Comparison of ENCODE assay signal across 8 cellular contexts in the genomic region with DNA sequence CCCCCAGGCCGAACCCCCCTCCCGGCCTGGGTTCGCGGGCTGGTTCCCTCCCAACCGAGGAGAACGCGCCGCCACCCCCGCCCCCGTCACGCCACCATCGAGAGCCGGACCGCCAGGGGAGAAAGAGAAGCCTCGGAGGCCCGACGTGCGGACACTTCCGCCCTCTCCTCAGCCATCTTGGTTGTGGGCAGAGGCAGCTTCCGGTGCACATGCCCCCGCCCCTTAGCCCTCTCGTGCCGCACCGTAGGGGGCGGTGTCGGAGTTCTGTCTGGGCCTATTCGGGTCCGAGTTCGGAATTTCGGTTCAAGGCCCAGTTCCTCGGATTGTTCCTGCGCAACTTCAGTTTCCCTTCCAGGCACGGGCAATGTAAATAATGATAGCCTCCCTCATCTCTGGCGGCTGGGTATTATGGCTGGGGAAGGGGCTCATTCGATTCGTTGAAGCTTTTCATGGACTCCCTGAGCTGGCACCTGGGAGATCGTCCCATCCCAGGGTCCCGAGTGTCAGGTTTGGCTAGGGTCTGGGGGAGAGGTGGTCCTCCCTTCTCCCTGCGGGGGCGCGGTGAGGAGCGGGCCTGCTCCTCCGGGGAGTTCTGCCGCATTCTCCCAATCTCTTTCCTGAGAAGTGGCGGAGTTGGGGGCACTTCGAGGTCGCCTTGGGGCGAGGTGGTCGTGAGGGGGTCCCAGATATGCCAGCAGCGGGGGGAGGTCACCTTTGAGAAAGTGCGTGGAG. TPM values are rescaled to one million over a fixed set of nuclear protein-coding genes. Genes with fewer than 3 reads are reported as not detected.
DNase-seq lines count a peak whose midpoint lies in the region; ATAC-seq, FAIRE-seq and TF ChIP-seq lines count a peak whose summit lies in the region.

A gene with protein sequence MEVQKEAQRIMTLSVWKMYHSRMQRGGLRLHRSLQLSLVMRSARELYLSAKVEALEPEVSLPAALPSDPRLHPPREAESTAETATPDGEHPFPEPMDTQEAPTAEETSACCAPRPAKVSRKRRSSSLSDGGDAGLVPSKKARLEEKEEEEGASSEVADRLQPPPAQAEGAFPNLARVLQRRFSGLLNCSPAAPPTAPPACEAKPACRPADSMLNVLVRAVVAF (plus strand): TSS at position 225 of the 732 bp plus-strand sequence. CDS start 2,776 bp downstream, outside the sequence.
A gene with protein sequence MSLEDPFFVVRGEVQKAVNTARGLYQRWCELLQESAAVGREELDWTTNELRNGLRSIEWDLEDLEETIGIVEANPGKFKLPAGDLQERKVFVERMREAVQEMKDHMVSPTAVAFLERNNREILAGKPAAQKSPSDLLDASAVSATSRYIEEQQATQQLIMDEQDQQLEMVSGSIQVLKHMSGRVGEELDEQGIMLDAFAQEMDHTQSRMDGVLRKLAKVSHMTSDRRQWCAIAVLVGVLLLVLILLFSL (minus strand): TSS at position 189 of the 732 bp plus-strand sequence. CDS start 202 bp downstream, outside the sequence.

- no peak for FAIRE-seq in kidney (lab: Jason Lieb, UNC)

- H3K27ac ChIP-seq in kidney (ENCODE audit: low read depth in 2 of 2, low read length in 2 of 2): peak within 1 kb of the TSS; percentile 98 to 100

- peaks cover 0 to 10% of the 10 kb centered on the region in 2 donors for H3K4me1 ChIP-seq in kidney (ENCODE audit: control insufficient read depth in 1 of 2, insufficient read depth in 1 of 2, low read depth in 1 of 2, low read length in 2 of 2)

- intact Hi-C loops in kidney (cut with DNase I): no loop called here

- ATAC-seq in GM18867 (IDR thresholded peaks at IDR 0.05; ENCODE audit: unreplicated experiment) (peak; percentile 49), HG03342 (IDR thresholded peaks at IDR 0.05; ENCODE audit: unreplicated experiment) (peak; percentile 38)

- H3K36me3 ChIP-seq in kidney (ENCODE audit: control insufficient read depth in 1 of 2, insufficient read depth in 2 of 2, low read length in 2 of 2): no peaks in the 10 kb centered on the region

- TF ChIP-seq CTCF in kidney (IDR thresholded peaks at IDR 0.05; ENCODE audit: borderline replicate concordance, extremely low read depth, insufficient read depth): peak; percentile 59

- DNase-seq in ACHN: peak; percentile 93
- peak; percentile 89 for DNase-seq in NCI-H446 treated with DMSO at 0.1 percent for 48 hours (lab: John Stamatoyannopoulos, UW)
- DNase-seq in activated CD4-positive, CD25-positive, alpha-beta regulatory T cell treated with anti-CD3 and anti-CD28 coated beads, Interleukin-2, amount 50 U/mL, for 72 hours: peak; percentile 89
- peak; percentile 95 for DNase-seq in cerebellar cortex (ENCODE audit: low spot score)
- DNase-seq in kidney: peak; percentile 99
- DNase-seq in stimulated activated CD4-positive, alpha-beta T cell treated with anti-CD3 and anti-CD28 coated beads, Interleukin-15, amount 100 ng/mL, for 24 hours: peak; percentile 95

- peak within 1 kb of the TSS; percentile 98 to 100 for H3K9ac ChIP-seq in kidney (ENCODE audit: low read length in 2 of 2)

- in situ Hi-C loops in ACHN (cut with HindIII; ENCODE audit: low pct_ligation_motif_present, low pct_unique_long_range_greater_than_20kb, low sequenced_read_pairs): no loop called here

- H3K4me3 ChIP-seq in kidney (ENCODE audit: low read length in 2 of 2): peak within 1 kb of the TSS; percentile 84 to 96

- H3K9me3 ChIP-seq in kidney (ENCODE audit: control insufficient read depth in 1 of 2, low read length in 2 of 2): no peaks in the 10 kb centered on the region

RNA-seq across cellular contexts. Expression of the first gene that starts in this region (rescaled TPM):
- 73.9 TPM for total RNA-seq in kidney
- polyA plus RNA-seq in kidney (ENCODE audit: insufficient read depth, low read depth, low replicate concordance): 96.7 TPM

RNA-seq across cellular contexts. Expression of the second gene that starts in this region (rescaled TPM):
- total RNA-seq in kidney: 39.5 TPM
- polyA plus RNA-seq in kidney (ENCODE audit: insufficient read depth, low read depth, low replicate concordance): 52.9 TPM

Comparison
In these comparisons a context has a peak if more than half of its experiments do, and no peak if none do; other contexts are left out.
1. Peak in every context shown above with its lines: DNase-seq, ATAC-seq, H3K4me3 ChIP-seq and H3K27ac ChIP-seq.